ENCODE assay signal across 2 cellular contexts in genomic region chr11:64358907-64359711, GRCh38.
TF ChIP-seq lines count a peak whose summit lies in the region.

Gene RPS6KA4 (plus strand): TSS chr11:64359162. CDS start chr11:64359236, 74 bp downstream.

TF ChIP-seq in SK-N-SH treated with all-trans-retinoic acid at 6 μM for 48 hours, 23 proteins besides CTCF, POLR2A, EP300 and RAD21 (continued from another document):
- no peak for TF ChIP-seq TSHZ2 (CRISPR knock-in tag; IDR thresholded peaks at IDR 0.05)
- no peak for TF ChIP-seq ZFP30 (CRISPR knock-in tag; IDR thresholded peaks at IDR 0.05)
- no peak for TF ChIP-seq CSRNP3 (CRISPR knock-in tag; IDR thresholded peaks at IDR 0.05)
- no peak for TF ChIP-seq ZNF565 (CRISPR knock-in tag; conservative IDR thresholded peaks at IDR 0.05; ENCODE audit: low read depth)
- no peak for TF ChIP-seq TCF4 (CRISPR knock-in tag; IDR thresholded peaks at IDR 0.05; ENCODE audit: borderline replicate concordance)
- TF ChIP-seq ARNTL (CRISPR knock-in tag; IDR thresholded peaks at IDR 0.05; ENCODE audit: borderline replicate concordance, low read depth), result no peak
- no peak for TF ChIP-seq PATZ1 (CRISPR knock-in tag; IDR thresholded peaks at IDR 0.05; ENCODE audit: borderline replicate concordance)
- no peak for TF ChIP-seq BACH2 (CRISPR knock-in tag; IDR thresholded peaks at IDR 0.05; ENCODE audit: borderline replicate concordance)
- TF ChIP-seq OSR1 (CRISPR knock-in tag; IDR thresholded peaks at IDR 0.05), result no peak
- TF ChIP-seq POU6F1 (CRISPR knock-in tag; IDR thresholded peaks at IDR 0.05; ENCODE audit: borderline replicate concordance, low read depth), result no peak
- no peak for TF ChIP-seq SNAI2 (CRISPR knock-in tag; IDR thresholded peaks at IDR 0.05)
- no peak for TF ChIP-seq TOX (CRISPR knock-in tag; IDR thresholded peaks at IDR 0.05; ENCODE audit: borderline replicate concordance)
- no peak for TF ChIP-seq ZNF70 (CRISPR knock-in tag; IDR thresholded peaks at IDR 0.05)
- no peak for TF ChIP-seq CREB5 (CRISPR knock-in tag; IDR thresholded peaks at IDR 0.05; ENCODE audit: low read depth)
- TF ChIP-seq ISL1 (CRISPR knock-in tag; IDR thresholded peaks at IDR 0.05), result no peak
- no peak for TF ChIP-seq CSDC2 (CRISPR knock-in tag; IDR thresholded peaks at IDR 0.05)

TF ChIP-seq in K562, 482 proteins besides CTCF, POLR2A, EP300 and RAD21 (continued from another document and continues in another):
- TF ChIP-seq POLR2AphosphoS5 (IDR thresholded peaks at IDR 0.05; ENCODE audit: control insufficient read depth, insufficient read depth, low read depth, low read length) (peak; percentile 39), ZNF511 (CRISPR knock-in tag; IDR thresholded peaks at IDR 0.05) (peak; percentile 36; the same call in 1 of the 2 replicates), CBX1 (IDR thresholded peaks at IDR 0.05; ENCODE audit: low read depth) (peak; percentile 73; the same call in 1 of the 2 replicates), NRF1 (conservative IDR thresholded peaks at IDR 0.05 in 1 of 2, IDR thresholded peaks at IDR 0.05 in 1 of 2) (peak; percentile 56 to 66; a peak in 3 of 4 replicates), TBP (optimal IDR thresholded peaks at IDR 0.05; ENCODE audit: low read depth, low read length) (peak; percentile 27), MGA (IDR thresholded peaks at IDR 0.05) (peak; percentile 70; the same call in 1 of the 2 replicates), MLLT1 (IDR thresholded peaks at IDR 0.05) (no peak), ARID1B (IDR thresholded peaks at IDR 0.05) (0 out of 2 replicates have a peak, but pooled peaks have one; percentile 15), MITF (IDR thresholded peaks at IDR 0.05) (0 out of 2 replicates have a peak, but pooled peaks have one; percentile 38), ZNF384 (IDR thresholded peaks at IDR 0.05; ENCODE audit: low read depth, low read length) (no peak), ZNF583 (CRISPR knock-in tag; IDR thresholded peaks at IDR 0.05) (0 out of 2 replicates have a peak, but pooled peaks have one; percentile 35), ELF1 (tag; IDR thresholded peaks at IDR 0.05) (peak; percentile 76), ZBTB9 (CRISPR knock-in tag; IDR thresholded peaks at IDR 0.05) (no peak; the same call in 1 of the 2 replicates), ZNF639 (CRISPR knock-in tag; conservative IDR thresholded peaks at IDR 0.05 in 1 of 2, IDR thresholded peaks at IDR 0.05 in 1 of 2) (peak in 1 of 2 experiments; percentile 93; a peak in 2 of 4 replicates), RBFOX2 (IDR thresholded peaks at IDR 0.05; ENCODE audit: low read depth, low read length) (peak; percentile 76), ZFX (CRISPR knock-in tag; IDR thresholded peaks at IDR 0.05) (peak; percentile 80), ZBTB11 (CRISPR knock-in tag; IDR thresholded peaks at IDR 0.05) (peak in 1 of 3 experiments; percentile 48; a peak in 1 of 6 replicates), SFPQ (IDR thresholded peaks at IDR 0.05; ENCODE audit: low read depth, low read length) (no peak), CBFB (CRISPR knock-in tag; IDR thresholded peaks at IDR 0.05) (peak; percentile 30; the same call in 1 of the 2 replicates), MCM7 (IDR thresholded peaks at IDR 0.05) (no peak), PCBP1 (IDR thresholded peaks at IDR 0.05; ENCODE audit: low read depth, low read length, poor library complexity, severe bottlenecking) (peak; percentile 9)
